12 cellular contexts compared by ENCODE assay signal in the genomic region with DNA sequence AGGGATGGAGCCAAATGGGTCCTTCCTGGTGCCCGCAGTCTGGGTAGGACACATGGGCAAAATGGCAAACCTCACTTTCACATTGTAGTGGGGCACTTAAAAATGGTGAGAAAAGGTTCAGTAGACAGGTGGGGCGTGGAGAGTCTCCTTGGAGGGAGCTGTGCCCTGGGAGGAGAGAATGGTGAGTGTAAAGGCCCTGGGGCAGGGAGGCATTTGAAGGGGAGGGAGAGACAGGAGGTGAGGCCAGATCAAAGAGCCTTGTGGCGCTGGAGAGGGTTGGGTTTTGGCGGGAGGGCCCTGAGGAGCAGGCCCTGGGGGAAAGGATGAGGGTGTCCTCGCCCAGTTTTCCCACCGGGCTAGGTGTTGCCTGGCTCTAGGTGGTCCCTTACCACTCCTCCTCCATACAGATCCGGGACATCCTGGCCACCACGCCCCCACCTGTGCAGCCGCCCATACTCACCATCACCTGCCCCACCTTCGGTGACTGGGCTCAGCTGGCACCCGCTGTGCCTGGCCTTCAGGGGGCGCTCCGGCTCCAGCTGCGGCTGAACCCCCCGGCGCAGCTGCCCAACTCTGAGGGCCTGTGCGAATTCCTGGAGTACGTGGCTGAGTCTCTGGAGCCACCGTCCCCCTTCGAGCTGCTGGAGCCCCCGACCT.
DNase-seq lines count a peak whose midpoint lies in the region; ATAC-seq and TF ChIP-seq lines count a peak whose summit lies in the region.
"Had no signal": no experiment of that assay in that cellular context is flagged by ENCODE, and none has a peak within 500 bp of the region (broad histone marks: within the 10 kb centered on the region; RNA-seq: fewer than 3 reads in every experiment).

No MANE protein-coding gene starts in this region.

- H3K4me3 Mint-ChIP-seq in stimulated activated effector memory CD8-positive, alpha-beta T cell treated with anti-CD3 and anti-CD28 coated beads, Interleukin-12 subunit alpha, Interleukin-12 subunit beta, amount 100 ng/mL, for 72 hours: no peak overlapping the region

- H3K4me1 Mint-ChIP-seq in stimulated activated effector memory CD8-positive, alpha-beta T cell treated with anti-CD3 and anti-CD28 coated beads, Interleukin-12 subunit alpha, Interleukin-12 subunit beta, amount 100 ng/mL, for 72 hours: peaks cover 35% of the 10 kb centered on the region

- ATAC-seq in stimulated activated effector memory CD8-positive, alpha-beta T cell treated with anti-CD3 and anti-CD28 coated beads, Interleukin-12 subunit alpha, Interleukin-12 subunit beta, amount 100 ng/mL, for 72 hours: no peak
- ATAC-seq in HG02870 (IDR thresholded peaks at IDR 0.05; ENCODE audit: unreplicated experiment): no peak
- ATAC-seq in GM19328 (IDR thresholded peaks at IDR 0.05; ENCODE audit: unreplicated experiment): no peak

- H3K9ac ChIP-seq in NT2/D1 (ENCODE audit: insufficient read length, low read depth): peak overlapping the region; percentile 10

- peak; percentile 24 for TF ChIP-seq CTCF in epithelial cell of esophagus (IDR thresholded peaks at IDR 0.05; ENCODE audit: insufficient read depth, low read depth, low read length, missing control alignments)

- H3K27ac Mint-ChIP-seq in stimulated activated effector memory CD8-positive, alpha-beta T cell treated with anti-CD3 and anti-CD28 coated beads, Interleukin-12 subunit alpha, Interleukin-12 subunit beta, amount 100 ng/mL, for 72 hours: peak overlapping the region; percentile 75

- H3K27me3 ChIP-seq in NT2/D1 (ENCODE audit: insufficient read depth, insufficient read length): no peaks in the 10 kb centered on the region

- H3K4me3 ChIP-seq in NT2/D1 (ENCODE audit: insufficient read length, low read depth): no peak overlapping the region
- H3K4me3 ChIP-seq in epithelial cell of esophagus (ENCODE audit: low read length): no peak overlapping the region

- H3K36me3 Mint-ChIP-seq in stimulated activated effector memory CD8-positive, alpha-beta T cell treated with anti-CD3 and anti-CD28 coated beads, Interleukin-12 subunit alpha, Interleukin-12 subunit beta, amount 100 ng/mL, for 72 hours: peaks cover 88% of the 10 kb centered on the region

- H3K9me3 Mint-ChIP-seq in stimulated activated effector memory CD8-positive, alpha-beta T cell treated with anti-CD3 and anti-CD28 coated beads, Interleukin-12 subunit alpha, Interleukin-12 subunit beta, amount 100 ng/mL, for 72 hours: no peaks in the 10 kb centered on the region

- H3K36me3 ChIP-seq in NT2/D1 (ENCODE audit: insufficient read depth, insufficient read length, low read length): peaks cover 94% of the 10 kb centered on the region

- peaks cover 7% of the 10 kb centered on the region for H3K4me1 ChIP-seq in NT2/D1 (ENCODE audit: insufficient read depth, insufficient read length)

- DNase-seq in activated CD4-positive, alpha-beta T cell treated with anti-CD3 and anti-CD28 coated beads for 48 hours: peak; percentile 26
- DNase-seq in activated CD4-positive, alpha-beta T cell treated with anti-CD3 and anti-CD28 coated beads, Interleukin-2, amount 50 U/mL, for 4 hours: no peak
- no peak for DNase-seq in NT2/D1 (ENCODE audit: low read depth, low spot score)
- DNase-seq in epithelial cell of esophagus (ENCODE audit: low read depth): no peak
- DNase-seq in stimulated activated effector memory CD8-positive, alpha-beta T cell treated with anti-CD3 and anti-CD28 coated beads, Interleukin-12 subunit alpha, Interleukin-12 subunit beta, amount 100 ng/mL, for 72 hours (ENCODE audit: low spot score in 2 of 2): no peak
- no peak for DNase-seq in activated naive CD4-positive, alpha-beta T cell (lab: John Stamatoyannopoulos, UW)
- DNase-seq: caudate nucleus; NCI-H1436 treated with DMSO at 0.1 percent for 48 hours; SHP77 treated with DMSO at 0.1 percent for 48 hours; stimulated activated CD4-positive, alpha-beta T cell treated with anti-CD3 and anti-CD28 coated beads, Interleukin-2, amount 100 ng/mL, for 24 hours had no signal

- no peaks in the 10 kb centered on the region for H3K9me3 ChIP-seq in NT2/D1 (ENCODE audit: insufficient read depth, low read length)
